ENCODE assay signal across 1 cellular context in the genomic region with DNA sequence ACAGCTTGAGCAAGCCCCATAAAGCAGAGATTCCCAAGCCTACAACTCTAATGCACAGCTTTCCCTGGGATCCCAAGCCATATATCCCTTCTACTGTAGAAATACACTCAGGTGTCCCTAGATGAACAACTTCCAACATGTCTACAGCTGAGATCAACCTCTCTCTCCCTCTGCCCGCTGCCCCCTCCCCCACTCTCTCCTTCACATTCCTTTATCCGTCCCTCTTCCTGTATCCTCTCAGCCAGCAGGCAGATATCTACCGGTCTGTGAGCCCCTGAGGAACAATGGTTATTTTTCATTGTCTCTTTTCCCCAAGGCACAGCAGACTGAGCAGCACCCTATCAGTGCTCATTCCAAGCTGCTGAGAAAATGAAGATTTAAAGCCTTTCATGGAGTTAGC.
TF ChIP-seq lines count a peak whose summit lies in the region.

No MANE protein-coding gene starts in this region.

TF ChIP-seq in HepG2, 621 proteins besides CTCF, POLR2A, EP300 and RAD21 (continued from another document):
- TF ChIP-seq ZNF746 (CRISPR knock-in tag; IDR thresholded peaks at IDR 0.05) = no peak
- TF ChIP-seq THAP11 (CRISPR knock-in tag; IDR thresholded peaks at IDR 0.05) = no peak
- TF ChIP-seq JDP2 (CRISPR knock-in tag; IDR thresholded peaks at IDR 0.05; ENCODE audit: borderline replicate concordance) = no peak
